In genomic region chr7:2432910-2433712, GRCh38 we compare ENCODE assay signal across 29 cellular contexts. TPM values are rescaled to one million over a fixed set of nuclear protein-coding genes. Genes with fewer than 3 reads are reported as not detected.
"Had no signal": no experiment of that assay in that cellular context is flagged by ENCODE, and none has a peak within 500 bp of the region (broad histone marks: within the 10 kb centered on the region; RNA-seq: fewer than 3 reads in every experiment).

No MANE protein-coding gene starts in this region.

- H3K9ac ChIP-seq: SK-N-SH had no signal

- H3K27ac ChIP-seq: brain microvascular endothelial cell, cardiac muscle cell, SJCRH30, VCaP had no signal

- H3K9me2 ChIP-seq: SK-N-SH had no signal

- H3K27ac Mint-ChIP-seq: activated CD4-positive, alpha-beta memory T cell treated with anti-CD3 and anti-CD28 coated beads for 36 hours; activated CD4-positive, alpha-beta T cell treated with anti-CD3 and anti-CD28 coated beads, Interleukin-2, amount 10 ng/mL, durations not matched to agents 7 days and 5 days; activated naive CD4-positive, alpha-beta T cell treated with anti-CD3 and anti-CD28 coated beads, Interleukin-2, amount 10 ng/mL, durations not matched to agents 7 days and 5 days; activated naive CD8-positive, alpha-beta T cell treated with anti-CD3 and anti-CD28 coated beads for 36 hours; activated T-helper 17 cell treated with anti-CD3 and anti-CD28 coated beads, Interleukin-2, amount 50 U/mL, for 72 hours had no signal

- H3K4me1 ChIP-seq: SJCRH30 had no signal

- H3K4me1 Mint-ChIP-seq: activated T-helper 17 cell treated with anti-CD3 and anti-CD28 coated beads, Interleukin-2, amount 50 U/mL, for 72 hours had no signal

- ATAC-seq: activated T-helper 17 cell treated with anti-CD3 and anti-CD28 coated beads, Interleukin-2, amount 50 U/mL, for 72 hours; Right ventricle myocardium inferior had no signal

- H3K4me2 ChIP-seq: SK-N-SH had no signal

- DNase-seq: activated CD4-positive, alpha-beta memory T cell treated with anti-CD3 and anti-CD28 coated beads for 36 hours; activated CD4-positive, alpha-beta T cell treated with anti-CD3 and anti-CD28 coated beads, Interleukin-2, amount 10 ng/mL, durations not matched to agents 7 days and 5 days; activated CD4-positive, CD25-positive, alpha-beta regulatory T cell; activated gamma-delta T cell; activated naive CD4-positive, alpha-beta T cell treated with anti-CD3 and anti-CD28 coated beads, Interleukin-2, amount 10 ng/mL, durations not matched to agents 7 days and 5 days; activated naive CD8-positive, alpha-beta T cell treated with anti-CD3 and anti-CD28 coated beads for 36 hours; activated T-cell treated with anti-CD3 and anti-CD28 coated beads for 4 hours; activated T-cell treated with anti-CD3 and anti-CD28 coated beads, Interleukin-2, amount 50 U/mL, for 48 hours; brain microvascular endothelial cell; MM.1S; NCI-H1105; NCI-H1436; NCI-H1694 treated with DMSO at 0.1 percent for 48 hours; NCI-H2029 treated with DMSO at 0.1 percent for 48 hours; NCI-H345; NCI-H526 treated with DMSO at 0.1 percent for 48 hours; NCI-H82; RPMI8226; SJCRH30; T-helper 1 cell had no signal

- H3K4me3 ChIP-seq: cardiac muscle cell, SJCRH30 had no signal

- H3K36me3 ChIP-seq: cardiac muscle cell had no signal

- H3K27me3 Mint-ChIP-seq: activated CD4-positive, alpha-beta memory T cell treated with anti-CD3 and anti-CD28 coated beads for 36 hours; activated CD4-positive, alpha-beta T cell treated with anti-CD3 and anti-CD28 coated beads, Interleukin-2, amount 10 ng/mL, durations not matched to agents 7 days and 5 days; activated naive CD4-positive, alpha-beta T cell treated with anti-CD3 and anti-CD28 coated beads, Interleukin-2, amount 10 ng/mL, durations not matched to agents 7 days and 5 days; activated naive CD8-positive, alpha-beta T cell treated with anti-CD3 and anti-CD28 coated beads for 36 hours; activated T-helper 17 cell treated with anti-CD3 and anti-CD28 coated beads, Interleukin-2, amount 50 U/mL, for 72 hours had no signal

- H3K4me3 Mint-ChIP-seq: activated CD4-positive, alpha-beta memory T cell treated with anti-CD3 and anti-CD28 coated beads for 36 hours; activated CD4-positive, alpha-beta T cell treated with anti-CD3 and anti-CD28 coated beads, Interleukin-2, amount 10 ng/mL, durations not matched to agents 7 days and 5 days; activated naive CD4-positive, alpha-beta T cell treated with anti-CD3 and anti-CD28 coated beads, Interleukin-2, amount 10 ng/mL, durations not matched to agents 7 days and 5 days; activated naive CD8-positive, alpha-beta T cell treated with anti-CD3 and anti-CD28 coated beads for 36 hours; activated T-helper 17 cell treated with anti-CD3 and anti-CD28 coated beads, Interleukin-2, amount 50 U/mL, for 72 hours had no signal

- H3K9me3 Mint-ChIP-seq: activated T-helper 17 cell treated with anti-CD3 and anti-CD28 coated beads, Interleukin-2, amount 50 U/mL, for 72 hours had no signal

- H3K27me3 ChIP-seq: brain microvascular endothelial cell, cardiac muscle cell, SJCRH30 had no signal

RNA-seq across cellular contexts. Expression of gene GRIFIN, which starts 43.1 kb away (rescaled TPM):
- total RNA-seq: activated CD4-positive, alpha-beta memory T cell treated with anti-CD3 and anti-CD28 coated beads for 36 hours; activated CD4-positive, alpha-beta T cell treated with anti-CD3 and anti-CD28 coated beads, Interleukin-2, amount 10 ng/mL, durations not matched to agents 7 days and 5 days; activated CD8-positive, alpha-beta memory T cell treated with anti-CD3 and anti-CD28 coated beads for 36 hours; activated naive CD8-positive, alpha-beta T cell treated with anti-CD3 and anti-CD28 coated beads for 36 hours; activated T-helper 17 cell treated with anti-CD3 and anti-CD28 coated beads, Interleukin-2, amount 50 U/mL, for 72 hours; cardiac muscle cell; OCI-LY7; Right ventricle myocardium inferior; SJCRH30; T-helper 2 cell treated with Interferon-gamma antibody and Interleukin-4, amounts not matched to agents 100 ng/mL and 5 ng/mL, for 36 hours had no signal
- polyA plus RNA-seq: adipose tissue, cardiac muscle cell, SK-N-SH had no signal
